ENCODE assay signal across 8 cellular contexts in the genomic region with DNA sequence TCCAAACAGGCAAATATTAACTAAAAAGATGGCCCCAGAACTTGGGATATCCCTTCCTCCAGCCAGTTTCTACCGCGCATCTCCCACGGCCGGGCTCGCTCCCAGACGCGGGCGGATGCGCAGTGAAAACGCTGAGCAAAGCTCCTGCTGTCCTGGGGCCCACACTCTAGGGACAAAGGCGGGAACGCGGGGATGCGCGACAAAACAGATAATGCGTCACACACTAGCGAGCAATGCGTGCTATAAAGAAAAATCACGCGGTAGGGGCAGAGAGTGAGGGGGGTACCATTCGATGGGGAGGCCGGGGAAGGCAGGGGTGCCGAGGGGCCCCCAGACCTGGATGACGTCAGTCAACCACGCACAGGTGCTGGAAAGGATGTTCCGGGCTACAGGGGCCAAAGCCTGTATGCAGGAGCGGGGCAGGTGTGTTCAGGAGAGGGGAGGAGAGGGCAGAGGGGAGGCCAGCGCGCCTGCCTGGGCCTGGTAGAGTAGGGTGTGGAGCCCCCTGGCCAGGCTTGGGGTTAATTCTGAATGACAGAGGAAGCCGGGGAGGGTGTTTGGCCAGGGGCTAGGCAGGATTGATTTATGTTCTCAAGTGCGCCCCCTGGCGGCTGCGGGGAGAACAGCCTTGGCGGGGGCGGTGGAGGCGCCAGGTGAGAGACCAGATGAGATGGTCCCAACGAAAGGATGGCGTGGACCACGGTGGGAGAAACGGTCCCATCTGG. TPM values are rescaled to one million over a fixed set of nuclear protein-coding genes. Genes with fewer than 3 reads are reported as not detected.
A peak's percentile ranks its signal among the peaks of the same experiment; 100 is the strongest.
DNase-seq lines count a peak whose midpoint lies in the region; ATAC-seq and TF ChIP-seq lines count a peak whose summit lies in the region.

No MANE protein-coding gene starts in this region.

- DNase-seq in GM12865 (ENCODE audit: low read depth) (peak; percentile 65), left ventricle myocardium inferior (peak; percentile 52), NCI-H128 (lab: John Stamatoyannopoulos, UW; ENCODE audit: unreplicated experiment) (no peak), putamen (ENCODE audit: low spot score) (no peak)
- DNase-seq in activated effector memory CD4-positive, alpha-beta T cell treated with Interleukin-2 at 50 U/mL for 16 hours: peak; percentile 52
- peak; percentile 82 to 84 for DNase-seq in stimulated activated CD4-positive, alpha-beta T cell treated with anti-CD3 and anti-CD28 coated beads, Interleukin-2, amount 100 ng/mL, for 48 hours

- H3K4me1 ChIP-seq in OCI-LY3 (ENCODE audit: low read length) (peaks cover 15% of the 10 kb centered on the region), left ventricle myocardium inferior (peaks cover 6% of the 10 kb centered on the region)

- H3K9ac ChIP-seq in OCI-LY3 (ENCODE audit: low read length): no peak overlapping the region

- H3K4me3 ChIP-seq in GM12865 (ENCODE audit: low read depth, low read length) (no peak overlapping the region), OCI-LY3 (ENCODE audit: low read length) (peak overlapping the region; percentile 21; the same call in 1 of the 2 replicates), left ventricle myocardium inferior (no peak overlapping the region)

- intact Hi-C loops in left ventricle myocardium inferior (cut with micrococcal nuclease): no loop called here

- no peak overlapping the region for H3K27ac ChIP-seq in OCI-LY3 (ENCODE audit: low read length)
- no peak overlapping the region for H3K27ac ChIP-seq in left ventricle myocardium inferior (replicated peaks)

- no peak for ATAC-seq in HG03521 (IDR thresholded peaks at IDR 0.05; ENCODE audit: unreplicated experiment)

- no peaks in the 10 kb centered on the region for H4K20me1 ChIP-seq in OCI-LY3 (ENCODE audit: insufficient read depth, low read length)

- H3K79me2 ChIP-seq in OCI-LY3 (ENCODE audit: low read length): no peaks in the 10 kb centered on the region

- TF ChIP-seq CTCF in GM12865 (IDR thresholded peaks at IDR 0.05; ENCODE audit: insufficient read depth, low read depth, low read length, missing control alignments) (peak; percentile 83), OCI-LY3 (IDR thresholded peaks at IDR 0.05; ENCODE audit: low read depth, low read length) (peak; percentile 76), left ventricle myocardium inferior (IDR thresholded peaks at IDR 0.05; ENCODE audit: borderline replicate concordance) (peak; percentile 85)

- H2AFZ ChIP-seq in OCI-LY3 (ENCODE audit: low read depth, low read length): 0 out of 2 replicates have a peak overlapping the region, but pooled peaks have one; percentile 21

- H3K27me3 ChIP-seq in OCI-LY3 (ENCODE audit: low read depth, low read length): no peaks in the 10 kb centered on the region; the same call in 1 of the 2 replicates
- H3K27me3 ChIP-seq in left ventricle myocardium inferior (ENCODE audit: low read depth): peaks cover 83% of the 10 kb centered on the region

- peak overlapping the region; percentile 51 for H3K4me2 ChIP-seq in OCI-LY3 (ENCODE audit: low read length)

- H3K9me3 ChIP-seq in OCI-LY3 (ENCODE audit: insufficient read depth, low read length) (no peaks in the 10 kb centered on the region), left ventricle myocardium inferior (replicated peaks) (peaks cover 9% of the 10 kb centered on the region)

- H3K36me3 ChIP-seq in OCI-LY3 (replicated peaks; ENCODE audit: low read depth, low read length) (no peaks in the 10 kb centered on the region), left ventricle myocardium inferior (no peaks in the 10 kb centered on the region)

RNA-seq across cellular contexts. Expression of gene ITM2C, which starts 14.9 kb away (rescaled TPM):
- total RNA-seq in left ventricle myocardium inferior: 25.5 TPM

Comparison
In these comparisons a context has a peak if more than half of its experiments do, and no peak if none do; other contexts are left out.
1. DNase-seq: peak in GM12865 (single experiment), activated effector memory CD4-positive, alpha-beta T cell treated with Interleukin-2 at 50 U/mL for 16 hours (single experiment), left ventricle myocardium inferior (single experiment) and stimulated activated CD4-positive, alpha-beta T cell treated with anti-CD3 and anti-CD28 coated beads, Interleukin-2, amount 100 ng/mL, for 48 hours (2 of 2); none in NCI-H128 (single experiment) and putamen (single experiment).
2. Peak in every context shown above with its lines, with median percentiles within 50 percentile points of each other: CTCF ChIP-seq.